9 cellular contexts compared by ENCODE assay signal in genomic region chr10:117663750-117664149, GRCh38.
DNase-seq lines count a peak whose midpoint lies in the region; ATAC-seq lines count a peak whose summit lies in the region.
"Had no signal": no experiment of that assay in that cellular context is flagged by ENCODE, and none has a peak within 500 bp of the region (broad histone marks: within the 10 kb centered on the region; RNA-seq: fewer than 3 reads in every experiment).

No MANE protein-coding gene starts in this region.

- H3K27me3 Mint-ChIP-seq in activated naive CD8-positive, alpha-beta T cell treated with anti-CD3 and anti-CD28 coated beads, Interleukin-2, amount 50 U/mL, for 24 hours, result peaks cover 12% of the 10 kb centered on the region
- peaks cover 36% of the 10 kb centered on the region for H3K27me3 Mint-ChIP-seq in activated naive CD8-positive, alpha-beta T cell treated with anti-CD3 and anti-CD28 coated beads for 36 hours
- peaks cover 18% of the 10 kb centered on the region for H3K27me3 Mint-ChIP-seq in activated T-helper 17 cell treated with anti-CD3 and anti-CD28 coated beads, Interleukin-2, amount 50 U/mL, for 72 hours

- H3K36me3 Mint-ChIP-seq in activated naive CD8-positive, alpha-beta T cell treated with anti-CD3 and anti-CD28 coated beads, Interleukin-2, amount 50 U/mL, for 24 hours (ENCODE audit: low read depth), result no peaks in the 10 kb centered on the region
- no peaks in the 10 kb centered on the region for H3K36me3 Mint-ChIP-seq in activated naive CD8-positive, alpha-beta T cell treated with anti-CD3 and anti-CD28 coated beads for 36 hours
- H3K36me3 Mint-ChIP-seq in activated T-helper 17 cell treated with anti-CD3 and anti-CD28 coated beads, Interleukin-2, amount 50 U/mL, for 72 hours (ENCODE audit: low read depth), result no peaks in the 10 kb centered on the region
- H3K36me3 Mint-ChIP-seq: activated naive CD8-positive, alpha-beta T cell treated with anti-CD3 and anti-CD28 coated beads, Interleukin-2, amount 10 ng/mL, durations not matched to agents 7 days and 5 days had no signal

- H3K4me1 Mint-ChIP-seq in activated naive CD8-positive, alpha-beta T cell treated with anti-CD3 and anti-CD28 coated beads, Interleukin-2, amount 50 U/mL, for 24 hours, result peaks cover 2% of the 10 kb centered on the region
- H3K4me1 Mint-ChIP-seq in activated naive CD8-positive, alpha-beta T cell treated with anti-CD3 and anti-CD28 coated beads for 36 hours, result no peaks in the 10 kb centered on the region
- H3K4me1 Mint-ChIP-seq in activated T-helper 17 cell treated with anti-CD3 and anti-CD28 coated beads, Interleukin-2, amount 50 U/mL, for 72 hours, result no peaks in the 10 kb centered on the region
- H3K4me1 Mint-ChIP-seq: activated naive CD8-positive, alpha-beta T cell treated with anti-CD3 and anti-CD28 coated beads, Interleukin-2, amount 10 ng/mL, durations not matched to agents 7 days and 5 days had no signal

- H3K4me3 Mint-ChIP-seq in activated naive CD8-positive, alpha-beta T cell treated with anti-CD3 and anti-CD28 coated beads, Interleukin-2, amount 50 U/mL, for 24 hours, result no peak overlapping the region
- H3K4me3 Mint-ChIP-seq in activated naive CD8-positive, alpha-beta T cell treated with anti-CD3 and anti-CD28 coated beads for 36 hours, result no peak overlapping the region
- no peak overlapping the region for H3K4me3 Mint-ChIP-seq in activated T-helper 17 cell treated with anti-CD3 and anti-CD28 coated beads, Interleukin-2, amount 50 U/mL, for 72 hours
- H3K4me3 Mint-ChIP-seq: activated naive CD8-positive, alpha-beta T cell treated with anti-CD3 and anti-CD28 coated beads, Interleukin-2, amount 10 ng/mL, durations not matched to agents 7 days and 5 days had no signal

- H3K27ac Mint-ChIP-seq in activated naive CD8-positive, alpha-beta T cell treated with anti-CD3 and anti-CD28 coated beads, Interleukin-2, amount 50 U/mL, for 24 hours, result no peak overlapping the region
- H3K27ac Mint-ChIP-seq in activated naive CD8-positive, alpha-beta T cell treated with anti-CD3 and anti-CD28 coated beads for 36 hours, result no peak overlapping the region
- H3K27ac Mint-ChIP-seq in activated T-helper 17 cell treated with anti-CD3 and anti-CD28 coated beads, Interleukin-2, amount 50 U/mL, for 72 hours, result no peak overlapping the region
- H3K27ac Mint-ChIP-seq: activated naive CD8-positive, alpha-beta T cell treated with anti-CD3 and anti-CD28 coated beads, Interleukin-2, amount 10 ng/mL, durations not matched to agents 7 days and 5 days had no signal

- intact Hi-C loops in left colon (cut with DNase I, micrococcal nuclease), result no loop called here

- in situ Hi-C loops in KBM-7 (cut with MboI; ENCODE audit: low pct_unique_long_range_greater_than_20kb, low sequenced_read_pairs), result no loop called here

- no peak for DNase-seq in activated naive CD8-positive, alpha-beta T cell treated with anti-CD3 and anti-CD28 coated beads, Interleukin-2, amount 50 U/mL, for 24 hours
- no peak for DNase-seq in activated naive CD8-positive, alpha-beta T cell treated with anti-CD3 and anti-CD28 coated beads for 36 hours
- DNase-seq in superior temporal gyrus (ENCODE audit: extremely low spot score), result peak; percentile 16
- no peak for DNase-seq in KBM-7
- DNase-seq in left colon, result no peak
- no peak for DNase-seq in LoVo (ENCODE audit: low spot score)
- DNase-seq: activated naive CD8-positive, alpha-beta T cell treated with anti-CD3 and anti-CD28 coated beads, Interleukin-2, amount 10 ng/mL, durations not matched to agents 7 days and 5 days had no signal

- no peaks in the 10 kb centered on the region for H3K9me3 Mint-ChIP-seq in activated naive CD8-positive, alpha-beta T cell treated with anti-CD3 and anti-CD28 coated beads, Interleukin-2, amount 50 U/mL, for 24 hours
- H3K9me3 Mint-ChIP-seq in activated naive CD8-positive, alpha-beta T cell treated with anti-CD3 and anti-CD28 coated beads for 36 hours, result peaks cover 3% of the 10 kb centered on the region
- H3K9me3 Mint-ChIP-seq in activated T-helper 17 cell treated with anti-CD3 and anti-CD28 coated beads, Interleukin-2, amount 50 U/mL, for 72 hours, result no peaks in the 10 kb centered on the region
- H3K9me3 Mint-ChIP-seq: activated naive CD8-positive, alpha-beta T cell treated with anti-CD3 and anti-CD28 coated beads, Interleukin-2, amount 10 ng/mL, durations not matched to agents 7 days and 5 days had no signal

- ATAC-seq in activated naive CD8-positive, alpha-beta T cell treated with anti-CD3 and anti-CD28 coated beads, Interleukin-2, amount 50 U/mL, for 24 hours, result peak; percentile 67
- ATAC-seq in HG02943 (IDR thresholded peaks at IDR 0.05; ENCODE audit: low read depth, unreplicated experiment), result peak; percentile 94
- ATAC-seq in activated T-helper 17 cell treated with anti-CD3 and anti-CD28 coated beads, Interleukin-2, amount 50 U/mL, for 72 hours (replicated peaks), result peak; percentile 76
- no peak for ATAC-seq in left colon
